In the genomic region with DNA sequence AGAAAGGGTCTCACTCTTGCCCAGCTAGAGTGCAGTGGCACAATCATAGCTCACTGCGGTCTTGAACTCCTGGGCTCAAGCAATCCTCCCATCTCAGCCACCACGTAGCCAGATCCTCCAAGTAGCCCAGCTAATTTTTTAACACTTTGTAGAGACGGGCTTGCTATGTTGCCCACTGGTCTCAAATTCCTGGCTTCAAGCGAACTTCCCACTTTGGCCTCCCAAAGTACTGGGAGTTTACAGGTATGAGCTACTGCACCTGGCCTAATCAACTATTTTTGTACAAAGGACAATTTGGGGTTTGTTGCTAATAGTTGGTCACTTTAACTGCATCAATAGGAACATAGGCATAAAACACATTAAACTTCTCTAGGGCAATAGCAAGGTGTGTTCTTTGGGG, we compare ENCODE assay signal across 13 cellular contexts. TPM values are rescaled to one million over a fixed set of nuclear protein-coding genes. Genes with fewer than 3 reads are reported as not detected.
DNase-seq lines count a peak whose midpoint lies in the region; ATAC-seq, FAIRE-seq and TF ChIP-seq lines count a peak whose summit lies in the region.
"Had no signal": no experiment of that assay in that cellular context is flagged by ENCODE, and none has a peak within 500 bp of the region (broad histone marks: within the 10 kb centered on the region; RNA-seq: fewer than 3 reads in every experiment).

No MANE protein-coding gene starts in this region.

- H3K27me3 ChIP-seq in Karpas-422 (ENCODE audit: low read length) (no peaks in the 10 kb centered on the region), K562 (ENCODE audit: control insufficient read depth in 2 of 2, insufficient read depth in 2 of 2, low read length in 2 of 2) (no peaks in the 10 kb centered on the region)
- H3K27me3 ChIP-seq: heart left ventricle, tibial nerve had no signal

- H3K36me3 Mint-ChIP-seq in activated naive CD8-positive, alpha-beta T cell: peaks cover 34% of the 10 kb centered on the region
- H3K36me3 Mint-ChIP-seq in activated naive CD8-positive, alpha-beta T cell treated with anti-CD3 and anti-CD28 coated beads for 36 hours: peaks cover 57% of the 10 kb centered on the region
- peaks cover 43 to 63% of the 10 kb centered on the region in 2 donors for H3K36me3 Mint-ChIP-seq in stimulated activated naive B cell treated with anti-CD40 and anti-IgM and Interleukin-4, amounts not matched to agents 10 μg/mL and 1 μg/mL and 100 μg/mL, for 72 hours

- no peaks in the 10 kb centered on the region for H3K9me3 Mint-ChIP-seq in activated naive CD8-positive, alpha-beta T cell (ENCODE audit: low read depth)
- H3K9me3 Mint-ChIP-seq in activated naive CD8-positive, alpha-beta T cell treated with anti-CD3 and anti-CD28 coated beads for 36 hours: no peaks in the 10 kb centered on the region
- no peaks in the 10 kb centered on the region for H3K9me3 Mint-ChIP-seq in stimulated activated naive B cell treated with anti-CD40 and anti-IgM and Interleukin-4, amounts not matched to agents 10 μg/mL and 1 μg/mL and 100 μg/mL, for 72 hours

- H3K36me3 ChIP-seq in Karpas-422 (ENCODE audit: insufficient read depth, low read length) (peaks cover 24% of the 10 kb centered on the region), K562 (ENCODE audit: control insufficient read depth, insufficient read depth, low read length) (peaks cover 40% of the 10 kb centered on the region)

- no peaks in the 10 kb centered on the region for H3K9me2 ChIP-seq in Karpas-422 (replicated peaks; ENCODE audit: insufficient read depth, low read length)

- TF ChIP-seq RAD21 in K562 (CRISPR knock-in tag; conservative IDR thresholded peaks at IDR 0.05 in 1 of 2, IDR thresholded peaks at IDR 0.05 in 1 of 2): no peak

- no peak for TF ChIP-seq EP300 in K562 (IDR thresholded peaks at IDR 0.05; ENCODE audit: low read length)

- H3K4me1 ChIP-seq in Karpas-422 (ENCODE audit: low read length) (peaks cover 22% of the 10 kb centered on the region), K562 (replicated peaks in 1 of 2; ENCODE audit: control insufficient read depth in 2 of 2, insufficient read depth in 2 of 2, low read length in 2 of 2) (peaks cover 0 to 14% of the 10 kb centered on the region in 2 experiments; a peak in 2 of 5 replicates)

- H2AFZ ChIP-seq in Karpas-422 (ENCODE audit: low read length): no peak overlapping the region
- H2AFZ ChIP-seq in K562 (ENCODE audit: low read depth, low read length): no peak overlapping the region

- H3K9me3 ChIP-seq in Karpas-422 (ENCODE audit: low read length) (no peaks in the 10 kb centered on the region), K562 (replicated peaks; ENCODE audit: control insufficient read depth, insufficient read depth, low read depth, low read length) (no peaks in the 10 kb centered on the region)
- H3K9me3 ChIP-seq: tibial nerve had no signal

- no peak overlapping the region for H3K27ac ChIP-seq in Karpas-422 (ENCODE audit: low read length)
- no peak overlapping the region for H3K27ac ChIP-seq in K562 (ENCODE audit: extremely low read depth, low read depth, low read length)
- H3K27ac ChIP-seq: tibial nerve had no signal

- H4K20me1 ChIP-seq in Karpas-422 (ENCODE audit: insufficient read depth, low read depth, low read length): peaks cover 26% of the 10 kb centered on the region
- peaks cover 33% of the 10 kb centered on the region for H4K20me1 ChIP-seq in K562 (replicated peaks; ENCODE audit: control insufficient read depth, insufficient read depth, low read length)

- no peak for TF ChIP-seq POLR2A in K562 (conservative IDR thresholded peaks at IDR 0.05)

- 74% methylated on average over 3 of the region's 4 CpGs for WGBS in K562 (ENCODE audit: insufficient coverage, low coverage, missing lambda C conversion rate)

- ATAC-seq in K562: no peak
- no peak for ATAC-seq in stimulated activated naive B cell treated with anti-CD40 and anti-IgM and Interleukin-4, amounts not matched to agents 10 μg/mL and 1 μg/mL and 100 μg/mL, for 72 hours (replicated peaks)
- ATAC-seq: heart left ventricle had no signal

- no TSS peak for BruUV-seq in K562 (replicated peaks; lab: Mats Ljungman, UMichigan)

- H3K9ac ChIP-seq in Karpas-422 (ENCODE audit: low read length) (no peak overlapping the region), K562 (ENCODE audit: insufficient read depth in 1 of 2, low read depth in 2 of 2, low read length in 2 of 2) (no peak overlapping the region)

- in situ Hi-C loops in K562 (cut with MboI): no loop called here

- H3K4me2 ChIP-seq in Karpas-422 (ENCODE audit: low read depth, low read length, poor library complexity, severe bottlenecking) (no peak overlapping the region), K562 (ENCODE audit: insufficient read depth, low read length) (no peak overlapping the region)

- CTCF ChIA-PET in K562 (lab: Yijun Ruan, JAX; ENCODE audit: low intra/inter-chr PET ratio): no interaction called here

- intact Hi-C loops in K562 (cut with micrococcal nuclease): no loop called here

- DNase-seq in activated naive CD8-positive, alpha-beta T cell treated with anti-CD3 and anti-CD28 coated beads for 36 hours: no peak
- DNase-seq in Karpas-422: peak; percentile 69
- DNase-seq in K562 (ENCODE audit: extremely low read depth in 1 of 4, low spot score in 3 of 4): peak in 1 of 4 experiments; percentile 24
- no peak for DNase-seq in stimulated activated naive B cell treated with anti-CD40 and anti-IgM and Interleukin-4, amounts not matched to agents 10 μg/mL and 1 μg/mL and 100 μg/mL, for 72 hours
- DNase-seq in DMS153 treated with DMSO at 0.1 percent for 48 hours (lab: John Stamatoyannopoulos, UW; ENCODE audit: unreplicated experiment): no peak
- no peak for DNase-seq in GOT3 (lab: John Stamatoyannopoulos, UW)
- DNase-seq in GDM1 (lab: John Stamatoyannopoulos, UW): no peak
- DNase-seq: DMS153, heart left ventricle, NCI-H2029, NCI-H748 treated with DMSO at 0.1 percent for 48 hours had no signal

- H3K27me3 Mint-ChIP-seq in activated naive CD8-positive, alpha-beta T cell: no peaks in the 10 kb centered on the region
- H3K27me3 Mint-ChIP-seq in activated naive CD8-positive, alpha-beta T cell treated with anti-CD3 and anti-CD28 coated beads for 36 hours: peaks cover 5% of the 10 kb centered on the region
- no peaks in the 10 kb centered on the region for H3K27me3 Mint-ChIP-seq in stimulated activated naive B cell treated with anti-CD40 and anti-IgM and Interleukin-4, amounts not matched to agents 10 μg/mL and 1 μg/mL and 100 μg/mL, for 72 hours

- no peaks in the 10 kb centered on the region for H3K9me1 ChIP-seq in K562 (ENCODE audit: control insufficient read depth, insufficient read depth, low read length)

- H3K4me3 ChIP-seq in Karpas-422 (ENCODE audit: low read length): no peak overlapping the region
- H3K4me3 ChIP-seq in K562: no peak overlapping the region
- H3K4me3 ChIP-seq: heart left ventricle, tibial nerve had no signal

- H3K4me1 Mint-ChIP-seq in activated naive CD8-positive, alpha-beta T cell (ENCODE audit: low read depth): peaks cover 81% of the 10 kb centered on the region
- H3K4me1 Mint-ChIP-seq in activated naive CD8-positive, alpha-beta T cell treated with anti-CD3 and anti-CD28 coated beads for 36 hours: peaks cover 71% of the 10 kb centered on the region
- H3K4me1 Mint-ChIP-seq in stimulated activated naive B cell treated with anti-CD40 and anti-IgM and Interleukin-4, amounts not matched to agents 10 μg/mL and 1 μg/mL and 100 μg/mL, for 72 hours: peaks cover 39 to 65% of the 10 kb centered on the region in 2 donors

- no peak for FAIRE-seq in K562 (lab: Jason Lieb, UNC)

- no peak overlapping the region for H3K4me3 Mint-ChIP-seq in activated naive CD8-positive, alpha-beta T cell
- no peak overlapping the region for H3K4me3 Mint-ChIP-seq in activated naive CD8-positive, alpha-beta T cell treated with anti-CD3 and anti-CD28 coated beads for 36 hours
- no peak overlapping the region for H3K4me3 Mint-ChIP-seq in stimulated activated naive B cell treated with anti-CD40 and anti-IgM and Interleukin-4, amounts not matched to agents 10 μg/mL and 1 μg/mL and 100 μg/mL, for 72 hours

- H3K79me2 ChIP-seq in Karpas-422 (ENCODE audit: low read length) (peaks cover 19% of the 10 kb centered on the region), K562 (ENCODE audit: control insufficient read depth, insufficient read depth, low read length) (peaks cover 38% of the 10 kb centered on the region)

- H3K27ac Mint-ChIP-seq in activated naive CD8-positive, alpha-beta T cell: peak overlapping the region; percentile 99
- no peak overlapping the region for H3K27ac Mint-ChIP-seq in activated naive CD8-positive, alpha-beta T cell treated with anti-CD3 and anti-CD28 coated beads for 36 hours
- H3K27ac Mint-ChIP-seq in stimulated activated naive B cell treated with anti-CD40 and anti-IgM and Interleukin-4, amounts not matched to agents 10 μg/mL and 1 μg/mL and 100 μg/mL, for 72 hours: peak overlapping the region; percentile 65

- POLR2A ChIA-PET in K562 (lab: Yijun Ruan, JAX): interaction anchor here (0.8 to 8.4 kb wide), 5 partner anchors 9 to 1240 kb away, joined by 3 to 188 read pairs (median 3); a partner anchor contains a TSS

- TF ChIP-seq CTCF in K562 (IDR thresholded peaks at IDR 0.05 in 2 of 3, conservative IDR thresholded peaks at IDR 0.05 in 1 of 3; ENCODE audit: insufficient read depth in 2 of 3, low read depth in 1 of 3, low read length in 3 of 3): no peak

TF ChIP-seq in K562, 482 proteins besides CTCF, POLR2A, EP300 and RAD21 (continues in another document):
- TF ChIP-seq FOXK2 (conservative IDR thresholded peaks at IDR 0.05 in 1 of 2, IDR thresholded peaks at IDR 0.05 in 1 of 2; ENCODE audit: low read depth in 2 of 2) (no peak), BMI1 (IDR thresholded peaks at IDR 0.05; ENCODE audit: low read length) (no peak)

RNA-seq across cellular contexts. Expression of a gene that starts 29.9 kb away (rescaled TPM):
- 100 to 1,000 TPM; 271 to 278 TPM for total RNA-seq in activated naive CD8-positive, alpha-beta T cell treated with anti-CD3 and anti-CD28 coated beads for 36 hours
- 73.4 and 99.4 TPM in 2 replicates for total RNA-seq in Karpas-422 (2014; rRNA removed; shearing (Covaris generic); ENCODE audit: low replicate concordance)
- total RNA-seq in K562 (2011; cell fraction: chromatin; rRNA removed; ENCODE audit: low replicate concordance): 54.8 and 178 TPM in 2 replicates
- 19.3 and 24.5 TPM in 2 replicates for total RNA-seq in K562 (2011; cell fraction: nucleolus; rRNA removed)
- 46.9 and 86.5 TPM in 2 replicates for total RNA-seq in K562 (2011; cell fraction: nucleoplasm; rRNA removed)
- total RNA-seq in K562 (2014; rRNA removed) (78.0 and 82.5 TPM in 2 replicates), K562 (2014; rRNA removed; fragmentation: Illumina TruSeq; extraction: Trizol) (171 and 210 TPM in 2 replicates), K562 (2015; rRNA removed; fragmentation: Illumina TruSeq; extraction: Trizol) (149 and 155 TPM in 2 replicates), K562 (2021) (120 and 144 TPM in 2 replicates)
- polyA plus RNA-seq in K562 (2011; rRNA removed) (25.7 and 46.5 TPM in 2 replicates), K562 (2014; fragmentation: Illumina TruSeq; extraction: Trizol) (272 and 295 TPM in 2 replicates), K562 (2014; fragmentation: Nextera tagmentation; extraction: Ambion mirVana) (100 to 1,000 TPM; 124 to 140 TPM), K562 (2014; rRNA removed) (71.4 and 81.9 TPM in 2 replicates)
- polyA plus RNA-seq in K562 (2011; cell fraction: cytosol; rRNA removed): 5.0 and 11.6 TPM in 2 replicates
- polyA plus RNA-seq in K562 (2011; cell fraction: nucleus; rRNA removed): 14.5 and 19.5 TPM in 2 replicates
- 68.7 and 116 TPM in 2 replicates for polyA plus RNA-seq in K562 (2012)
- 103 and 112 TPM in 2 replicates for polyA minus RNA-seq in K562 (2011; rRNA and poly(A)+ RNA removed)
- 28.6 and 30.7 TPM in 2 replicates for polyA minus RNA-seq in K562 (2011; cell fraction: cytosol; rRNA and poly(A)+ RNA removed)
- polyA minus RNA-seq in K562 (2011; cell fraction: nucleus; rRNA and poly(A)+ RNA removed): 33.7 and 55.8 TPM in 2 replicates
